Comparison of ENCODE assay signal across 8 cellular contexts in genomic region chr17:27456681-27457404, GRCh38. TPM values are rescaled to one million over a fixed set of nuclear protein-coding genes. Genes with fewer than 3 reads are reported as not detected.
DNase-seq lines count a peak whose midpoint lies in the region; ATAC-seq, FAIRE-seq and TF ChIP-seq lines count a peak whose summit lies in the region.

No MANE protein-coding gene starts in this region.

- H3K27ac ChIP-seq in BLaER1 treated with 17β-estradiol and CSF1 and Interleukin-3, amounts not matched to agents 10 nM and 100 nM: peak overlapping the region; percentile 45 to 74 (median 67); a peak in 21 of 22 replicates
- peak overlapping the region; percentile 59 to 84 (median 82) for H3K27ac ChIP-seq in adrenal gland
- no peak overlapping the region for H3K27ac ChIP-seq in keratinocyte (ENCODE audit: control insufficient read depth, insufficient read depth, low read length)
- peak overlapping the region; percentile 67 for H3K27ac ChIP-seq in stomach smooth muscle (ENCODE audit: low read length)

- peaks cover 0 to 3% (median 0%) of the 10 kb centered on the region in 11 experiments; a peak in 1 of 22 replicates for H3K36me3 ChIP-seq in BLaER1 treated with 17β-estradiol and CSF1 and Interleukin-3, amounts not matched to agents 10 nM and 100 nM
- H3K36me3 ChIP-seq in adrenal gland (replicated peaks in 1 of 2) (no peaks in the 10 kb centered on the region), keratinocyte (ENCODE audit: control insufficient read depth in 2 of 2, extremely low read depth in 1 of 2, insufficient read depth in 2 of 2, low read length in 2 of 2) (no peaks in the 10 kb centered on the region), stomach smooth muscle (ENCODE audit: control insufficient read depth in 2 of 2, insufficient read depth in 2 of 2, low read length in 2 of 2) (no peaks in the 10 kb centered on the region)

- H3K4me3 ChIP-seq in BLaER1 treated with 17β-estradiol and CSF1 and Interleukin-3, amounts not matched to agents 10 nM and 100 nM: peak overlapping the region; percentile 80 to 92 (median 87)
- peak overlapping the region; percentile 71 to 91 (median 87) for H3K4me3 ChIP-seq in adrenal gland
- H3K4me3 ChIP-seq in keratinocyte (ENCODE audit: control insufficient read depth in 2 of 3, extremely low read depth in 1 of 3, insufficient read depth in 2 of 3, low read depth in 1 of 3, low read length in 3 of 3): peak overlapping the region; percentile 44 to 65 (median 56)
- H3K4me3 ChIP-seq in stomach smooth muscle (ENCODE audit: low read length in 2 of 2): peak overlapping the region; percentile 79 to 81

- dilution Hi-C loops in keratinocyte (cut with MboI; ENCODE audit: extremely low pct_ligation_motif_present, low sequenced_read_pairs): no loop called here

- 1 to 4% (median 3%) methylated on average over 14 to 58 of the region's 58 CpGs for WGBS in adrenal gland, 4 donors

- intact Hi-C loops in adrenal gland (cut with DNase I): loop anchor here (10.0 kb wide), 3 partner anchors 68 to 138 kb away; no protein-coding TSS in a partner anchor

- ATAC-seq in HG03159 (IDR thresholded peaks at IDR 0.05; ENCODE audit: unreplicated experiment) (peak; percentile 9), GM21390 (IDR thresholded peaks at IDR 0.05; ENCODE audit: unreplicated experiment) (no peak), HG03097 (IDR thresholded peaks at IDR 0.05; ENCODE audit: low FRiP score, unreplicated experiment) (no peak)

- no peaks in the 10 kb centered on the region for H3K9me1 ChIP-seq in keratinocyte (ENCODE audit: control insufficient read depth, extremely low read depth, insufficient read depth, low read length)

- peaks cover 23 to 53% (median 39%) of the 10 kb centered on the region in 11 experiments; a peak in 17 of 22 replicates for H4K20me1 ChIP-seq in BLaER1 treated with 17β-estradiol and CSF1 and Interleukin-3, amounts not matched to agents 10 nM and 100 nM
- no peaks in the 10 kb centered on the region for H4K20me1 ChIP-seq in keratinocyte (ENCODE audit: control insufficient read depth, extremely low read depth, insufficient read depth, low read length)

- peak overlapping the region; percentile 86 to 98 (median 93) for H3K4me2 ChIP-seq in BLaER1 treated with 17β-estradiol and CSF1 and Interleukin-3, amounts not matched to agents 10 nM and 100 nM
- H3K4me2 ChIP-seq in keratinocyte (ENCODE audit: control insufficient read depth, extremely low read depth, insufficient read depth, low read depth, low read length): peak overlapping the region; percentile 80

- peak overlapping the region; percentile 39 for H2AFZ ChIP-seq in keratinocyte (ENCODE audit: control insufficient read depth, low read length)

- peak overlapping the region; percentile 71 to 86 (median 82) for H3K9ac ChIP-seq in BLaER1 treated with 17β-estradiol and CSF1 and Interleukin-3, amounts not matched to agents 10 nM and 100 nM
- H3K9ac ChIP-seq in keratinocyte (ENCODE audit: control insufficient read depth, extremely low read depth, insufficient read depth, low read length) (peak overlapping the region; percentile 35), stomach smooth muscle (ENCODE audit: low read length in 2 of 2) (peak overlapping the region; percentile 69 to 76)

- TF ChIP-seq CTCF in adrenal gland (IDR thresholded peaks at IDR 0.05) (no peak), keratinocyte (optimal IDR thresholded peaks at IDR 0.05 in 1 of 3, IDR thresholded peaks at IDR 0.05 in 1 of 3, conservative IDR thresholded peaks at IDR 0.05 in 1 of 3; ENCODE audit: extremely low read depth in 1 of 3, insufficient read depth in 2 of 3, low read length in 3 of 3) (no peak)

- FAIRE-seq in keratinocyte (lab: Jason Lieb, UNC): no peak

- H3K9me3 ChIP-seq in BLaER1 treated with 17β-estradiol and CSF1 and Interleukin-3, amounts not matched to agents 10 nM and 100 nM (replicated peaks in 1 of 11): no peaks in the 10 kb centered on the region
- H3K9me3 ChIP-seq in adrenal gland (replicated peaks in 1 of 3): no peaks in the 10 kb centered on the region
- no peaks in the 10 kb centered on the region for H3K9me3 ChIP-seq in keratinocyte (ENCODE audit: control insufficient read depth, low read depth, low read length)
- H3K9me3 ChIP-seq in stomach smooth muscle (ENCODE audit: control insufficient read depth in 2 of 2, low read length in 2 of 2): no peaks in the 10 kb centered on the region

- peaks cover 8 to 27% (median 24%) of the 10 kb centered on the region in 11 experiments; a peak in 20 of 22 replicates for H3K27me3 ChIP-seq in BLaER1 treated with 17β-estradiol and CSF1 and Interleukin-3, amounts not matched to agents 10 nM and 100 nM
- H3K27me3 ChIP-seq in adrenal gland: no peaks in the 10 kb centered on the region
- H3K27me3 ChIP-seq in keratinocyte (ENCODE audit: control insufficient read depth, extremely low read depth, insufficient read depth, low read length): peaks cover 11% of the 10 kb centered on the region
- no peaks in the 10 kb centered on the region for H3K27me3 ChIP-seq in stomach smooth muscle (ENCODE audit: control insufficient read depth in 1 of 2, insufficient read depth in 2 of 2, low read length in 2 of 2)

- no peak for TF ChIP-seq POLR2A in adrenal gland (IDR thresholded peaks at IDR 0.05)

- peak in 6 of 7 donors; percentile 40 to 52 (median 50) for DNase-seq in adrenal gland
- no peak for DNase-seq in keratinocyte (ENCODE audit: low read depth, low spot score)
- DNase-seq in DMS79 (lab: John Stamatoyannopoulos, UW): no peak

- H3K4me1 ChIP-seq in BLaER1 treated with 17β-estradiol and CSF1 and Interleukin-3, amounts not matched to agents 10 nM and 100 nM: peaks cover 27 to 38% (median 33%) of the 10 kb centered on the region in 10 experiments
- H3K4me1 ChIP-seq in adrenal gland (replicated peaks in 1 of 2) (peaks cover 9 to 32% of the 10 kb centered on the region in 2 donors), keratinocyte (ENCODE audit: control insufficient read depth, extremely low read depth, insufficient read depth, low read length) (peaks cover 6% of the 10 kb centered on the region), stomach smooth muscle (ENCODE audit: control insufficient read depth, insufficient read depth, low read length) (peaks cover 17% of the 10 kb centered on the region)

- no peaks in the 10 kb centered on the region for H3K79me2 ChIP-seq in keratinocyte (ENCODE audit: control insufficient read depth, insufficient read depth, low read length)

RNA-seq across cellular contexts. Expression of gene KSR1, which starts 0.6 kb away (rescaled TPM):
- total RNA-seq in adrenal gland: 10 to 100 TPM; 16.0 to 50.4 (median 38.5) TPM
- polyA plus RNA-seq in adrenal gland: 10 to 100 TPM; 38.0 to 45.0 (median 39.1) TPM
- 0.97 to 1.8 TPM (median 1.3 TPM) in 3 replicates for polyA plus RNA-seq in keratinocyte
- 3.7 TPM for polyA plus RNA-seq in keratinocyte (2011; ENCODE audit: low read depth)
- polyA plus RNA-seq in keratinocyte (2011; cell fraction: cytosol; rRNA removed): 0.64 and 0.66 TPM in 2 replicates
- polyA plus RNA-seq in keratinocyte (2011; cell fraction: nucleus; rRNA removed): 3.4 and 5.1 TPM in 2 replicates
- polyA plus RNA-seq in keratinocyte (2012; ENCODE audit: low replicate concordance): 1.2 and 1.7 TPM in 2 replicates
- 1.8 to 3.6 TPM (median 2.0 TPM) in 3 replicates for polyA minus RNA-seq in keratinocyte
- polyA minus RNA-seq in keratinocyte (2011; cell fraction: cytosol; rRNA and poly(A)+ RNA removed): 1.2 TPM
- 3.6 and 6.8 TPM in 2 replicates for polyA minus RNA-seq in keratinocyte (2011; cell fraction: nucleus; rRNA and poly(A)+ RNA removed)

Comparison
In these comparisons a context has a peak if more than half of its experiments do, and no peak if none do; other contexts are left out.
1. DNase-seq: peak in adrenal gland (6 of 7); none in keratinocyte (single experiment) and DMS79 (single experiment).
2. RNA of gene KSR1, which starts 0.6 kb away (polyA plus RNA-seq): 38.0 to 45.0 TPM in adrenal gland; 0.64 to 5.1 TPM in keratinocyte; every median in the first group is over 4 times any median in the second.
3. Peak in every context shown above with its lines, with median percentiles within 50 percentile points of each other: H3K4me3 ChIP-seq and H3K9ac ChIP-seq.